17 cellular contexts compared by ENCODE assay signal in the genomic region with DNA sequence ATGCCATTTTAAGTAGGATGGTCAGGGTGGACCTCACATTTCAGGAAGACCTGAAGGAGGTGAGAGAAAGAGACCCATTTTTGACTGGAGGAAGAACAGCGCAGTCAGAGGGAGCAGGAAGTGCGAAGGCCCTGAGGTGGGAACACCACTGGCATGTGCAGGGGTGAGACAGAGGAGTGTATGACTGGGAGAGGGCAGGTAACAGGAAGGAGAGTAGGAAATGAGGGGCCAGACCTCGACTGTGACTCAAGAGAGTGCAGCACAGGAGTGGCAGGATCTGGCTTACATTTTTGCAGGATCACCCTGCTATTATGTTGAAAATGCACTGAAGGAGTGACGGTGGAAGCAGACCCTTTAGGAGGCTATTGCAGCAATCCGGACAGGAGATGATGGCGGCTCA.
DNase-seq lines count a peak whose midpoint lies in the region; TF ChIP-seq lines count a peak whose summit lies in the region.
"Had no signal": no experiment of that assay in that cellular context is flagged by ENCODE, and none has a peak within 500 bp of the region (broad histone marks: within the 10 kb centered on the region; RNA-seq: fewer than 3 reads in every experiment).

No MANE protein-coding gene starts in this region.

- peaks cover 10% of the 10 kb centered on the region for H3K36me3 Mint-ChIP-seq in glutamatergic neuron (ENCODE audit: unreplicated experiment)

- no peak for TF ChIP-seq POLR2A in spleen (IDR thresholded peaks at IDR 0.05)

- intact Hi-C loops in spleen (cut with DNase I; ENCODE audit: low total_unique reads): no loop called here

- peak overlapping the region; percentile 10 for H3K27ac Mint-ChIP-seq in glutamatergic neuron (ENCODE audit: unreplicated experiment)

- H3F3A ChIP-seq in Loucy (ENCODE audit: low read depth): no peaks in the 10 kb centered on the region

- H3K9ac ChIP-seq in Loucy (ENCODE audit: low read depth, low read length, poor library complexity, severe bottlenecking): no peak overlapping the region

- H3K36me3 ChIP-seq in Loucy (ENCODE audit: insufficient read depth, low read length): no peaks in the 10 kb centered on the region
- H3K36me3 ChIP-seq in spleen: no peaks in the 10 kb centered on the region
- H3K36me3 ChIP-seq: MG63, SJSA1 had no signal

- H3K4me1 ChIP-seq in Loucy (ENCODE audit: insufficient read depth, low read length, poor library complexity, severe bottlenecking) (no peaks in the 10 kb centered on the region), spleen (no peaks in the 10 kb centered on the region)

- H3K9me2 ChIP-seq in Loucy (replicated peaks; ENCODE audit: low read depth, low read length): no peaks in the 10 kb centered on the region

- DNase-seq in coronary artery (ENCODE audit: low spot score) (peak; percentile 53), glutamatergic neuron (no peak), spleen (no peak), RPMI8226 (no peak)
- DNase-seq in stimulated activated CD8-positive, alpha-beta memory T cell treated with anti-CD3 and anti-CD28 coated beads, Interleukin-4, amount 100 ng/mL, for 48 hours: peak; percentile 14
- DNase-seq in stimulated activated naive CD4-positive, alpha-beta T cell treated with Interleukin-2 at 50 U/mL for 16 hours (lab: John Stamatoyannopoulos, UW): no peak
- DNase-seq: H7, MG63, NCI-H1105 treated with DMSO at 0.1 percent for 48 hours, NCI-H146, NCI-H1930, NCI-H2107, NCI-H524, NCI-H748 treated with DMSO at 0.1 percent for 48 hours, Right ventricle myocardium superior had no signal

- H3K4me1 Mint-ChIP-seq in glutamatergic neuron (ENCODE audit: low read depth, unreplicated experiment): peaks cover 11% of the 10 kb centered on the region

- TF ChIP-seq CTCF in Loucy (conservative IDR thresholded peaks at IDR 0.05; ENCODE audit: low read length): no peak
- TF ChIP-seq CTCF in coronary artery (IDR thresholded peaks at IDR 0.05): no peak
- no peak for TF ChIP-seq CTCF in glutamatergic neuron (IDR thresholded peaks at IDR 0.05; ENCODE audit: partially characterized antibody, unreplicated experiment)
- TF ChIP-seq CTCF in spleen (IDR thresholded peaks at IDR 0.05 in 8 of 11, conservative IDR thresholded peaks at IDR 0.05 in 3 of 11): no peak

- peaks cover 6% of the 10 kb centered on the region for H3K9me3 Mint-ChIP-seq in glutamatergic neuron (ENCODE audit: unreplicated experiment)

- WGBS in spleen, 5 donors: 67 to 78% (median 75%) methylated on average over 6 of the region's 6 CpGs

- H3K27me3 Mint-ChIP-seq in glutamatergic neuron (ENCODE audit: unreplicated experiment): peaks cover 7% of the 10 kb centered on the region

- no peak overlapping the region for H3K4me3 ChIP-seq in Loucy (ENCODE audit: low read length, poor library complexity, severe bottlenecking)
- no peak overlapping the region for H3K4me3 ChIP-seq in coronary artery
- no peak overlapping the region for H3K4me3 ChIP-seq in spleen
- H3K4me3 ChIP-seq: MG63, SJSA1 had no signal

- H3K27me3 ChIP-seq in Loucy (ENCODE audit: insufficient read depth, low read length, poor library complexity, severe bottlenecking): no peaks in the 10 kb centered on the region
- H3K27me3 ChIP-seq in spleen (replicated peaks in 1 of 7): no peaks in the 10 kb centered on the region
- H3K27me3 ChIP-seq: MG63, SJSA1 had no signal

- peak overlapping the region; percentile 17 for H3K4me3 Mint-ChIP-seq in glutamatergic neuron (ENCODE audit: unreplicated experiment)

- H3K9me3 ChIP-seq in Loucy (ENCODE audit: insufficient read depth, low read depth, low read length) (no peaks in the 10 kb centered on the region), spleen (no peaks in the 10 kb centered on the region)
- H3K9me3 ChIP-seq: MG63, SJSA1 had no signal

- H3K27ac ChIP-seq in coronary artery (no peak overlapping the region), spleen (no peak overlapping the region)
- H3K27ac ChIP-seq: SJSA1 had no signal

- H3K79me2 ChIP-seq in Loucy (ENCODE audit: insufficient read depth, low read length): no peaks in the 10 kb centered on the region

- H4K20me1 ChIP-seq in Loucy (ENCODE audit: insufficient read depth, low read length, poor library complexity, severe bottlenecking): no peaks in the 10 kb centered on the region

- H3K4me2 ChIP-seq in Loucy (ENCODE audit: low read depth, low read length, poor library complexity, severe bottlenecking): no peak overlapping the region

- peak overlapping the region; percentile 43; the same call in 1 of the 2 replicates for H2AFZ ChIP-seq in Loucy (ENCODE audit: low read length)

Comparison
In these comparisons a context has a peak if more than half of its experiments do, and no peak if none do; other contexts are left out.
1. DNase-seq: peak in coronary artery (single experiment) and stimulated activated CD8-positive, alpha-beta memory T cell treated with anti-CD3 and anti-CD28 coated beads, Interleukin-4, amount 100 ng/mL, for 48 hours (single experiment); none in glutamatergic neuron (single experiment), spleen (single experiment), RPMI8226 (single experiment) and stimulated activated naive CD4-positive, alpha-beta T cell treated with Interleukin-2 at 50 U/mL for 16 hours (single experiment).